ENCODE assay signal across 9 cellular contexts in the genomic region with DNA sequence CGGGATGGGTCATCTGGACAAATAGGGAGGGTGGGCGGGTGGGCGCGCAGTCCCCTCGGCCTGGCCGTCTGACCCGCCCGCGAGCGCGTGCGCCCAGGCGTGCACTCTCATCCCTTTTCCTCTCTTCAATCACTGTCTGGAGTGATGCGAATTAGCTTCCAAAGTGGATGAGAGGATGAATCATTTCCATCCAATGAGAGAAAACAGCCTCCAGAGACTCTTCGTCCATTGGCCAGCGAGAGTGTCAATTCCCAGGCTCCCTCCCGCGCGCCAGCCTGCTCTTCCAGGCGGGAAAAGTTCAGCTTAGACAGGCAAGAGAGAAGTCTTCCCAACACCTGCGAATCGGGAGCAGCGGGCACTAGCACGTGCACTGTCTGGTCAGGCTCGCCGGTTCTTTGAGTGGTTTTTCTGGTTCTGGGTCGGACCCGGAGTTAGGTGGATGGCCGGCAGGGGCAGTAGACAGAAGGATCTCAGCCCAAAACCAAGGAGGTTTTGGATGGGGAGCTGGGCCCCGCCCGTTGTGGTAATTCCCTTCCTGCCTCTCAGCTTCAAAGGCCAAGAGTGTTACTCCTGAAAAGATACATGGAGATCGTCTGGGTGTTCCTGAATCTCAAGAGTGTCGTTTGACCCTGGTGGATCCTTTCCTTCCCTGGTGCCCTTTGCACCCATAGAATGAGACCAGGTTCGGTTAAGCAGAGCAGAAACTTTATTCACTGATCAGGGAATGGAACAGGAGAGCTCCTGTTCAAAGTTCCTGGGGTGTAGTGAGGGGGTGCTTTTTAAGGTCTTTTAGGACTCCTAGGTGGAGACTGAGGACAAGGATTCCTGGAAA. TPM values are rescaled to one million over a fixed set of nuclear protein-coding genes. Genes with fewer than 3 reads are reported as not detected.
DNase-seq lines count a peak whose midpoint lies in the region; ATAC-seq, FAIRE-seq and TF ChIP-seq lines count a peak whose summit lies in the region.
"Had no signal": no experiment of that assay in that cellular context is flagged by ENCODE, and none has a peak within 500 bp of the region (broad histone marks: within the 10 kb centered on the region; RNA-seq: fewer than 3 reads in every experiment).

No MANE protein-coding gene starts in this region.

- peak overlapping the region; percentile 59 to 91 for H3K4me3 Mint-ChIP-seq in CD14-positive monocyte
- H3K4me3 Mint-ChIP-seq in natural killer cell, result no peak overlapping the region

- H3K36me3 ChIP-seq in HepG2 (replicated peaks in 1 of 2; ENCODE audit: control insufficient read depth in 1 of 2, insufficient read depth in 2 of 2, low read length in 2 of 2) (no peaks in the 10 kb centered on the region), urinary bladder (ENCODE audit: insufficient read depth) (no peaks in the 10 kb centered on the region)

- no peaks in the 10 kb centered on the region for H3K79me2 ChIP-seq in HepG2 (ENCODE audit: insufficient read depth, low read length)

- TF ChIP-seq RAD21 in HepG2 (CRISPR knock-in tag; IDR thresholded peaks at IDR 0.05), result no peak

- WGBS in HepG2 (ENCODE audit: low lambda C conversion rate), result 62% methylated on average over 24 of the region's 34 CpGs
- 7% methylated on average over 34 of the region's 34 CpGs for WGBS in urinary bladder

- POLR2A ChIA-PET in HepG2 (lab: Yijun Ruan, JAX), result no interaction called here

- H3K9me3 ChIP-seq in HepG2 (ENCODE audit: low read length), result no peaks in the 10 kb centered on the region

- H3K27ac Mint-ChIP-seq in CD14-positive monocyte (peak overlapping the region in 2 of 7 donors; percentile 0 to 4), natural killer cell (no peak overlapping the region)

- ATAC-seq in HepG2 (no peak), natural killer cell (no peak)

- BruUV-seq in HepG2 (replicated peaks; lab: Mats Ljungman, UMichigan), result no TSS peak

- H3K27me3 Mint-ChIP-seq in CD14-positive monocyte (ENCODE audit: low read depth in 3 of 3), result peaks cover 30 to 36% (median 33%) of the 10 kb centered on the region in 3 donors
- peaks cover 38 to 63% of the 10 kb centered on the region in 2 donors for H3K27me3 Mint-ChIP-seq in natural killer cell (ENCODE audit: low read depth in 2 of 2)

- H3K9ac ChIP-seq in HepG2 (ENCODE audit: insufficient read depth, low read depth, low read length), result no peak overlapping the region

- H3K4me1 Mint-ChIP-seq in CD14-positive monocyte (peaks cover 40% of the 10 kb centered on the region), natural killer cell (no peaks in the 10 kb centered on the region)

- H3K4me1 ChIP-seq in HepG2 (ENCODE audit: insufficient read depth, low read length), result 0 out of 2 replicates have a peak, but pooled peaks cover 3% of the 10 kb centered on the region
- H3K4me1 ChIP-seq in urinary bladder (ENCODE audit: insufficient read depth), result no peaks in the 10 kb centered on the region

- TF ChIP-seq EP300 in HepG2 (IDR thresholded peaks at IDR 0.05; ENCODE audit: low read depth in 2 of 2, low read length in 2 of 2) (no peak), HepG2 (CRISPR knock-in tag; IDR thresholded peaks at IDR 0.05; ENCODE audit: borderline replicate concordance) (no peak)

- CTCF ChIA-PET in HepG2 (lab: Yijun Ruan, JAX; ENCODE audit: low intra/inter-chr PET ratio, low total read pairs), result no interaction called here

- TF ChIP-seq CTCF in CD14-positive monocyte (IDR thresholded peaks at IDR 0.05) (peak; percentile 18), coronary artery (IDR thresholded peaks at IDR 0.05) (no peak), HepG2 (CRISPR knock-in tag; IDR thresholded peaks at IDR 0.05) (no peak), natural killer cell (IDR thresholded peaks at IDR 0.05) (no peak)

- peaks cover 1 to 11% of the 10 kb centered on the region in 2 experiments; a peak in 2 of 5 replicates for H3K27me3 ChIP-seq in HepG2 (ENCODE audit: control insufficient read depth in 1 of 2, insufficient read depth in 2 of 2, low read length in 2 of 2)

- TF ChIP-seq POLR2A in HepG2 (IDR thresholded peaks at IDR 0.05; ENCODE audit: insufficient read depth in 1 of 2, low read depth in 2 of 2, low read length in 2 of 2) (no peak), GM12892 (IDR thresholded peaks at IDR 0.05; ENCODE audit: low read depth, low read length) (no peak)

- H3K4me3 ChIP-seq in coronary artery (peak overlapping the region; percentile 63), HepG2 (replicated peaks in 1 of 3; ENCODE audit: insufficient read depth in 1 of 3, low read depth in 2 of 3, low read length in 3 of 3) (no peak overlapping the region), urinary bladder (ENCODE audit: low read depth, low read length) (peak overlapping the region; percentile 8)

- H3K36me3 Mint-ChIP-seq in CD14-positive monocyte (peaks cover 5 to 7% of the 10 kb centered on the region in 2 donors), natural killer cell (no peaks in the 10 kb centered on the region)

- in situ Hi-C loops in HepG2 (cut with HindIII; ENCODE audit: extremely low pct_ligation_motif_present, low pct_unique_long_range_greater_than_20kb), result loop anchor here (10.0 kb wide), 1 partner anchor 251 kb away; no protein-coding TSS in a partner anchor

- intact Hi-C loops in CD14-positive monocyte (cut with micrococcal nuclease), result loop anchor here in 1 of 2 donors (10.0 kb wide), 1 partner anchor 251 kb away; no protein-coding TSS in a partner anchor
- intact Hi-C loops in HepG2 (cut with micrococcal nuclease; ENCODE audit: unreplicated experiment), result no loop called here
- intact Hi-C loops in natural killer cell (cut with micrococcal nuclease), result no loop called here

- no peak for FAIRE-seq in HepG2 (lab: Jason Lieb, UNC)
- FAIRE-seq in GM12892 (lab: Jason Lieb, UNC), result no peak
- FAIRE-seq: colon had no signal

- H3K4me2 ChIP-seq in HepG2 (ENCODE audit: low read depth, low read length), result no peak overlapping the region

- H2AFZ ChIP-seq in HepG2 (ENCODE audit: low read length), result no peak overlapping the region

- DNase-seq in CD14-positive monocyte (ENCODE audit: low spot score) (no peak), NCI-H1930 (lab: John Stamatoyannopoulos, UW) (peak; percentile 89 to 93), coronary artery (ENCODE audit: low spot score) (no peak), HepG2 (ENCODE audit: low spot score) (no peak), cerebellar nuclear complex (lab: John Stamatoyannopoulos, UW) (no peak), GM12892 (ENCODE audit: insufficient read length) (no peak), natural killer cell (no peak)

- H3K9me3 Mint-ChIP-seq in CD14-positive monocyte (peaks cover 9 to 27% (median 18%) of the 10 kb centered on the region in 7 donors), natural killer cell (no peaks in the 10 kb centered on the region)

- no peaks in the 10 kb centered on the region for H4K20me1 ChIP-seq in HepG2 (ENCODE audit: insufficient read depth, low read length)

- H3K27ac ChIP-seq in coronary artery (peak overlapping the region in 1 of 2 donors; percentile 65), HepG2 (ENCODE audit: extremely low read length, insufficient read depth, low read length) (no peak overlapping the region), urinary bladder (ENCODE audit: low read depth) (no peak overlapping the region)

TF ChIP-seq in HepG2, 621 proteins besides CTCF, POLR2A, EP300 and RAD21 (continues in another document):
- TF ChIP-seq AHR (CRISPR knock-in tag; IDR thresholded peaks at IDR 0.05), result no peak
- TF ChIP-seq, protein P1, sequence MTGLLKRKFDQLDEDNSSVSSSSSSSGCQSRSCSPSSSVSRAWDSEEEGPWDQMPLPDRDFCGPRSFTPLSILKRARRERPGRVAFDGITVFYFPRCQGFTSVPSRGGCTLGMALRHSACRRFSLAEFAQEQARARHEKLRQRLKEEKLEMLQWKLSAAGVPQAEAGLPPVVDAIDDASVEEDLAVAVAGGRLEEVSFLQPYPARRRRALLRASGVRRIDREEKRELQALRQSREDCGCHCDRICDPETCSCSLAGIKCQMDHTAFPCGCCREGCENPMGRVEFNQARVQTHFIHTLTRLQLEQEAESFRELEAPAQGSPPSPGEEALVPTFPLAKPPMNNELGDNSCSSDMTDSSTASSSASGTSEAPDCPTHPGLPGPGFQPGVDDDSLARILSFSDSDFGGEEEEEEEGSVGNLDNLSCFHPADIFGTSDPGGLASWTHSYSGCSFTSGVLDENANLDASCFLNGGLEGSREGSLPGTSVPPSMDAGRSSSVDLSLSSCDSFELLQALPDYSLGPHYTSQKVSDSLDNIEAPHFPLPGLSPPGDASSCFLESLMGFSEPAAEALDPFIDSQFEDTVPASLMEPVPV (CRISPR knock-in tag; IDR thresholded peaks at IDR 0.05), result no peak
- TF ChIP-seq ZNF263 (CRISPR knock-in tag; IDR thresholded peaks at IDR 0.05), result no peak

RNA-seq across cellular contexts. Expression of gene GLYATL1, which starts 33.4 kb away (rescaled TPM):
- polyA plus RNA-seq in CD14-positive monocyte (not detected), HepG2 (2011; rRNA removed) (0.17 TPM in 2 replicates), urinary bladder (0.41 TPM)
- total RNA-seq in HepG2 (2016; rRNA removed; fragmentation: Illumina TruSeq; extraction: Trizol) (0.17 TPM in 1 of 2 replicates, not detected in the other), urinary bladder (0.79 TPM), natural killer cell (not detected)
- not detected in 2 replicates for total RNA-seq in HepG2 (2016; cell fraction: cytosol; rRNA removed; fragmentation: Illumina TruSeq; extraction: Trizol; ENCODE audit: low read depth)
- 0.34 TPM in 1 of 2 replicates, not detected in the other for total RNA-seq in HepG2 (2016; cell fraction: insoluble cytoplasmic fraction; rRNA removed; fragmentation: Illumina TruSeq; extraction: Trizol)
- total RNA-seq in HepG2 (2016; cell fraction: membrane; rRNA removed; fragmentation: Illumina TruSeq; extraction: Trizol), result 0.10 TPM in 1 of 2 replicates, not detected in the other
- total RNA-seq in HepG2 (2016; cell fraction: nucleus; rRNA removed; fragmentation: Illumina TruSeq; extraction: Trizol), result not detected in 2 replicates
- 0.12 TPM in 1 of 2 replicates, not detected in the other for polyA plus RNA-seq in HepG2 (2011; cell fraction: cytosol; rRNA removed)
- polyA plus RNA-seq in HepG2 (2011; cell fraction: nucleus; rRNA removed), result 0.50 TPM in 1 of 2 replicates, not detected in the other
- polyA plus RNA-seq in HepG2 (2012), result not detected in 2 replicates
- polyA plus RNA-seq in HepG2 (2016; cell fraction: cytosol; fragmentation: Illumina TruSeq; extraction: Trizol; ENCODE audit: low read depth), result not detected in 2 replicates
- polyA plus RNA-seq in HepG2 (2016; cell fraction: insoluble cytoplasmic fraction; fragmentation: Illumina TruSeq; extraction: Trizol; ENCODE audit: low read depth), result 0.38 TPM in 1 of 2 replicates, not detected in the other
- polyA plus RNA-seq in HepG2 (2016; cell fraction: membrane; fragmentation: Illumina TruSeq; extraction: Trizol; ENCODE audit: low read depth), result not detected in 2 replicates
- not detected in 2 replicates for polyA plus RNA-seq in HepG2 (2016; cell fraction: nucleus; fragmentation: Illumina TruSeq; extraction: Trizol; ENCODE audit: insufficient read depth, low read depth)
- polyA minus RNA-seq in HepG2 (2011; rRNA and poly(A)+ RNA removed; ENCODE audit: low replicate concordance), result not detected in 2 replicates
- not detected in 2 replicates for polyA minus RNA-seq in HepG2 (2011; cell fraction: cytosol; rRNA and poly(A)+ RNA removed)
- not detected in 2 replicates for polyA minus RNA-seq in HepG2 (2011; cell fraction: nucleus; rRNA and poly(A)+ RNA removed)
- 0.42 TPM for polyA plus RNA-seq in GM12892 (2012; ENCODE audit: missing spikeins)

Comparison
In these comparisons a context has a peak if more than half of its experiments do, and no peak if none do; other contexts are left out.
1. DNase-seq: peak in NCI-H1930 (2 of 2); none in CD14-positive monocyte (single experiment), coronary artery (single experiment), HepG2 (single experiment), cerebellar nuclear complex (0 of 2), GM12892 (single experiment) and natural killer cell (single experiment).
2. H3K4me3 ChIP-seq: peak in coronary artery (single experiment) and urinary bladder (single experiment); none in HepG2 (0 of 3).